ENCODE assay signal across 23 cellular contexts in genomic region chr3:168988867-168989266, GRCh38.
"Had no signal": no experiment of that assay in that cellular context is flagged by ENCODE, and none has a peak within 500 bp of the region (broad histone marks: within the 10 kb centered on the region; RNA-seq: fewer than 3 reads in every experiment).

No MANE protein-coding gene starts in this region.

- H3K27ac ChIP-seq: adrenal gland, SJCRH30, SK-N-MC had no signal

- H3K4me3 ChIP-seq: adrenal gland, SJCRH30, SK-N-MC had no signal

- H3K4me1 ChIP-seq: adrenal gland, SJCRH30 had no signal

- DNase-seq: activated CD4-positive, alpha-beta T cell treated with anti-CD3 and anti-CD28 coated beads for 36 hours; activated CD4-positive, alpha-beta T cell treated with anti-CD3 and anti-CD28 coated beads, Interleukin-2, amount 10 ng/mL, durations not matched to agents 7 days and 5 days; activated CD4-positive, alpha-beta T cell treated with anti-CD3 and anti-CD28 coated beads, Interleukin-2, amount 50 U/mL, for 48 hours; activated CD8-positive, alpha-beta T cell treated with anti-CD3 and anti-CD28 coated beads, Interleukin-2, amount 10 ng/mL, durations not matched to agents 7 days and 5 days; activated gamma-delta T cell treated with Interleukin-2 at 50 U/mL for 16 hours; activated naive CD4-positive, alpha-beta T cell treated with anti-CD3 and anti-CD28 coated beads for 36 hours; activated T-cell treated with anti-CD3 and anti-CD28 coated beads for 4 hours; activated T-cell treated with anti-CD3 and anti-CD28 coated beads, Interleukin-2, amount 50 U/mL, for 4 hours; adrenal gland; anterior cingulate cortex; caudate nucleus; cerebellar nuclear complex; NCI-H1436 treated with DMSO at 0.1 percent for 48 hours; NCI-H1694 treated with DMSO at 0.1 percent for 48 hours; NCI-H2029; NCI-H345; NCI-H510A treated with DMSO at 0.1 percent for 48 hours; NCI-H526 treated with DMSO at 0.1 percent for 48 hours; NCI-H774; SHP77; SJCRH30; T1000 had no signal

- H3K9me3 ChIP-seq: adrenal gland, SJCRH30 had no signal

- H3K36me3 ChIP-seq: adrenal gland, SJCRH30 had no signal
